In genomic region chr17:30376621-30377452, GRCh38 we compare ENCODE assay signal across 8 cellular contexts. TPM values are rescaled to one million over a fixed set of nuclear protein-coding genes. Genes with fewer than 3 reads are reported as not detected.
DNase-seq lines count a peak whose midpoint lies in the region; ATAC-seq and TF ChIP-seq lines count a peak whose summit lies in the region.

No MANE protein-coding gene starts in this region.

- no peak overlapping the region for H3K27ac ChIP-seq in endodermal cell (ENCODE audit: low read depth, low read length)

- H3K4me1 ChIP-seq in iPS-15b (ENCODE audit: control insufficient read depth, insufficient read depth, low read length) = no peaks in the 10 kb centered on the region
- no peaks in the 10 kb centered on the region for H3K4me1 ChIP-seq in BE2C
- H3K4me1 ChIP-seq in endodermal cell (ENCODE audit: control insufficient read depth, insufficient read depth, low read length) = peaks cover 8% of the 10 kb centered on the region

- DNase-seq in GM03348 (ENCODE audit: low spot score) = peak; percentile 69
- DNase-seq in NCI-H1092 treated with DMSO at 0.1 percent for 48 hours (lab: John Stamatoyannopoulos, UW) = peak; percentile 88
- peak; percentile 77 to 79 for DNase-seq in activated T-cell treated with anti-CD3 and anti-CD28 coated beads, Interleukin-2, amount 50 U/mL, for 48 hours
- DNase-seq in stimulated activated naive CD8-positive, alpha-beta T cell treated with anti-CD3 and anti-CD28 coated beads, Interleukin-15, Interleukin-2, amounts not matched to agents 100 U/mL and 50 U/mL, for 24 hours = peak; percentile 57
- DNase-seq in BE2C = no peak
- no peak for DNase-seq in endodermal cell

- H3K4me3 Mint-ChIP-seq in endodermal cell = no peak overlapping the region

- no peak overlapping the region for H3K27ac Mint-ChIP-seq in endodermal cell

- H3K36me3 ChIP-seq in iPS-15b (ENCODE audit: control insufficient read depth, insufficient read depth, low read length) = no peaks in the 10 kb centered on the region
- no peaks in the 10 kb centered on the region for H3K36me3 ChIP-seq in BE2C
- H3K36me3 ChIP-seq in endodermal cell (ENCODE audit: control insufficient read depth, insufficient read depth, low read length) = no peaks in the 10 kb centered on the region

- TF ChIP-seq CTCF in BE2C (IDR thresholded peaks at IDR 0.05; ENCODE audit: low read depth, low read length) (no peak), endodermal cell (conservative IDR thresholded peaks at IDR 0.05) (no peak)

- H3K9me3 ChIP-seq in iPS-15b (ENCODE audit: control insufficient read depth, insufficient read depth, low read length) (no peaks in the 10 kb centered on the region), BE2C (no peaks in the 10 kb centered on the region), endodermal cell (ENCODE audit: control insufficient read depth, low read length) (no peaks in the 10 kb centered on the region)

- H3K27me3 ChIP-seq in iPS-15b (ENCODE audit: control insufficient read depth, insufficient read depth, low read length) (peaks cover 44% of the 10 kb centered on the region), BE2C (no peaks in the 10 kb centered on the region), endodermal cell (ENCODE audit: control insufficient read depth, insufficient read depth, low read length, poor library complexity, severe bottlenecking) (peaks cover 7% of the 10 kb centered on the region)

- H3K4me1 Mint-ChIP-seq in endodermal cell = peaks cover 29% of the 10 kb centered on the region

- ATAC-seq in stimulated activated naive CD8-positive, alpha-beta T cell treated with anti-CD3 and anti-CD28 coated beads, Interleukin-15, Interleukin-2, amounts not matched to agents 100 U/mL and 50 U/mL, for 24 hours = peak; percentile 29
- ATAC-seq in GM18861 (IDR thresholded peaks at IDR 0.05; ENCODE audit: unreplicated experiment) = no peak

- H3K4me3 ChIP-seq in iPS-15b (ENCODE audit: low read depth, low read length) (peak overlapping the region; percentile 12), BE2C (ENCODE audit: low read depth, low read length) (no peak overlapping the region), endodermal cell (ENCODE audit: low read length) (no peak overlapping the region)

- no peak overlapping the region for H3K9ac ChIP-seq in iPS-15b (ENCODE audit: low read depth, low read length)
- H3K9ac ChIP-seq in endodermal cell (ENCODE audit: extremely low read depth, low read length, poor library complexity, severe bottlenecking) = no peak overlapping the region

- WGBS in endodermal cell (ENCODE audit: insufficient coverage in 1 of 2, insufficient read length in 1 of 2), 2 experiments = 75 to 82% methylated on average over 8 to 12 of the region's 12 CpGs

- no peaks in the 10 kb centered on the region for H3K9me3 Mint-ChIP-seq in endodermal cell

- no peaks in the 10 kb centered on the region for H3K36me3 Mint-ChIP-seq in endodermal cell (ENCODE audit: low read depth)

- peaks cover 15% of the 10 kb centered on the region for H3K27me3 Mint-ChIP-seq in endodermal cell (ENCODE audit: insufficient read depth)

RNA-seq across cellular contexts. Expression of gene CPD, which starts 1.9 kb away (rescaled TPM):
- 9.2 TPM for polyA plus RNA-seq in BE2C (2012; ENCODE audit: insufficient read depth, insufficient read length, low read depth)
- 10 to 100 TPM; 81.7 to 82.1 TPM for total RNA-seq in endodermal cell
- 38.8 TPM for polyA plus RNA-seq in endodermal cell (2013, experiment 1 of 2)
- polyA plus RNA-seq in endodermal cell (2013, experiment 2 of 2) = 40.4 TPM

RNA-seq across cellular contexts. Expression of gene TMIGD1, which starts 43.0 kb away (rescaled TPM):
- polyA plus RNA-seq in BE2C (2012; ENCODE audit: insufficient read depth, insufficient read length, low read depth) = not detected
- total RNA-seq in endodermal cell = not detected
- not detected for polyA plus RNA-seq in endodermal cell (2013, experiment 1 of 2)
- polyA plus RNA-seq in endodermal cell (2013, experiment 2 of 2) = not detected

Comparison
In these comparisons a context has a peak if more than half of its experiments do, and no peak if none do; other contexts are left out.
1. DNase-seq: peak in GM03348 (single experiment), NCI-H1092 treated with DMSO at 0.1 percent for 48 hours (single experiment), activated T-cell treated with anti-CD3 and anti-CD28 coated beads, Interleukin-2, amount 50 U/mL, for 48 hours (2 of 2) and stimulated activated naive CD8-positive, alpha-beta T cell treated with anti-CD3 and anti-CD28 coated beads, Interleukin-15, Interleukin-2, amounts not matched to agents 100 U/mL and 50 U/mL, for 24 hours (single experiment); none in BE2C (single experiment) and endodermal cell (single experiment).